Comparison of ENCODE assay signal across 37 cellular contexts in genomic region chr11:48207881-48208280, GRCh38. TPM values are rescaled to one million over a fixed set of nuclear protein-coding genes. Genes with fewer than 3 reads are reported as not detected.
"Had no signal": no experiment of that assay in that cellular context is flagged by ENCODE, and none has a peak within 500 bp of the region (broad histone marks: within the 10 kb centered on the region; RNA-seq: fewer than 3 reads in every experiment).

No MANE protein-coding gene starts in this region.

- H3K27me3 ChIP-seq: adrenal gland, body of pancreas, brain microvascular endothelial cell, breast epithelium had no signal

- H3K4me3 ChIP-seq: adrenal gland, body of pancreas, breast epithelium had no signal

- H3K36me3 ChIP-seq: adrenal gland, brain microvascular endothelial cell, breast epithelium had no signal

- DNase-seq: activated B cell treated with CpG ODN at 0.5 μM for 24 hours; activated CD4-positive, alpha-beta memory T cell treated with anti-CD3 and anti-CD28 coated beads for 36 hours; activated CD4-positive, alpha-beta T cell treated with anti-CD3 and anti-CD28 coated beads for 4 hours; activated CD4-positive, alpha-beta T cell treated with anti-CD3 and anti-CD28 coated beads, Interleukin-2, amount 10 ng/mL, durations not matched to agents 24 days and 14 days; activated CD4-positive, alpha-beta T cell treated with anti-CD3 and anti-CD28 coated beads, Interleukin-2, amount 50 U/mL, for 1 hour; activated CD4-positive, alpha-beta T cell treated with anti-CD3 and anti-CD28 coated beads, Interleukin-2, amount 50 U/mL, for 4 hours; activated CD4-positive, CD25-positive, alpha-beta regulatory T cell treated with anti-CD3 and anti-CD28 coated beads, Interleukin-2, amount 50 U/mL, for 72 hours; activated CD8-positive, alpha-beta memory T cell treated with anti-CD3 and anti-CD28 coated beads, Interleukin-2, amount 50 U/mL, for 4 hours; activated CD8-positive, alpha-beta T cell treated with anti-CD3 and anti-CD28 coated beads for 36 hours; activated effector memory CD4-positive, alpha-beta T cell treated with anti-CD3 and anti-CD28 coated beads, Interleukin-2, amount 50 U/mL, for 16 hours; activated gamma-delta T cell treated with Interleukin-2 at 50 U/mL for 16 hours; activated naive CD4-positive, alpha-beta T cell; activated naive CD4-positive, alpha-beta T cell treated with anti-CD3 and anti-CD28 coated beads for 36 hours; activated naive CD4-positive, alpha-beta T cell treated with anti-CD3 and anti-CD28 coated beads, Interleukin-2, amount 50 U/mL, for 16 hours; activated naive CD8-positive, alpha-beta T cell treated with anti-CD3 and anti-CD28 coated beads for 36 hours; activated T-cell treated with anti-CD3 and anti-CD28 coated beads for 4 hours; activated T-cell treated with anti-CD3 and anti-CD28 coated beads, Interleukin-2, amount 50 U/mL, for 1 hour; activated T-cell treated with anti-CD3 and anti-CD28 coated beads, Interleukin-2, amount 50 U/mL, for 4 hours; activated T-cell treated with anti-CD3 and anti-CD28 coated beads, Interleukin-2, amount 50 U/mL, for 72 hours; adrenal gland; amniotic stem cell; aorta; body of pancreas; brain microvascular endothelial cell; central memory CD4-positive, alpha-beta T cell; T-helper 2 cell; T-helper 9 cell had no signal

- ATAC-seq: activated CD8-positive, alpha-beta T cell treated with anti-CD3 and anti-CD28 coated beads for 36 hours; activated naive CD4-positive, alpha-beta T cell treated with anti-CD3 and anti-CD28 coated beads, Interleukin-2, amount 50 U/mL, for 72 hours; activated T-cell treated with anti-CD3 and anti-CD28 coated beads, Interleukin-2, amount 50 U/mL, for 4 hours; activated T-cell treated with anti-CD3 and anti-CD28 coated beads, Interleukin-2, amount 50 U/mL, for 72 hours; activated T-helper 17 cell treated with anti-CD3 and anti-CD28 coated beads, Interleukin-2, amount 50 U/mL, for 72 hours; body of pancreas had no signal

- FAIRE-seq: astrocyte, TTC549 had no signal

- H3K27ac ChIP-seq: adrenal gland, body of pancreas, brain microvascular endothelial cell, breast epithelium, VCaP had no signal

- H3K9me3 ChIP-seq: adrenal gland, body of pancreas, breast epithelium had no signal

- H3K4me1 ChIP-seq: adrenal gland, body of pancreas, breast epithelium had no signal

RNA-seq across cellular contexts. Expression of gene OR4B1, which starts 8.7 kb away (rescaled TPM):
- total RNA-seq: activated B cell treated with CpG ODN at 0.5 μM for 24 hours; activated CD4-positive, alpha-beta memory T cell treated with anti-CD3 and anti-CD28 coated beads for 36 hours; activated CD4-positive, alpha-beta T cell treated with anti-CD3 and anti-CD28 coated beads, Interleukin-2, amount 10 ng/mL, durations not matched to agents 24 days and 14 days; activated CD8-positive, alpha-beta memory T cell treated with anti-CD3 and anti-CD28 coated beads for 36 hours; activated CD8-positive, alpha-beta T cell treated with anti-CD3 and anti-CD28 coated beads for 36 hours; activated naive CD4-positive, alpha-beta T cell treated with anti-CD3 and anti-CD28 coated beads for 36 hours; activated naive CD4-positive, alpha-beta T cell treated with anti-CD3 and anti-CD28 coated beads, Interleukin-2, amount 50 U/mL, for 72 hours; activated naive CD8-positive, alpha-beta T cell treated with anti-CD3 and anti-CD28 coated beads for 36 hours; activated T-cell treated with anti-CD3 and anti-CD28 coated beads, Interleukin-2, amount 50 U/mL, for 4 hours; activated T-cell treated with anti-CD3 and anti-CD28 coated beads, Interleukin-2, amount 50 U/mL, for 72 hours; activated T-helper 1 cell treated with anti-CD3 and anti-CD28 coated beads, Interleukin-12 subunit alpha, Interleukin-12 subunit beta, Interleukin-2, Interleukin-4 antibody, amounts not matched to agents 30 ng/mL and 10 ng/mL and 1 ng/mL, durations not matched to agents 14 hours and 24 hours and 36 hours; activated T-helper 17 cell treated with anti-CD3 and anti-CD28 coated beads, Interleukin-2, amount 50 U/mL, for 72 hours; adrenal gland; aorta; astrocyte; body of pancreas; breast epithelium; cardiac septum; cerebellum had no signal
- polyA plus RNA-seq: adrenal gland, aorta had no signal

RNA-seq across cellular contexts. Expression of gene OR4X2, which starts 37.0 kb away (rescaled TPM):
- total RNA-seq: activated B cell treated with CpG ODN at 0.5 μM for 24 hours; activated CD4-positive, alpha-beta memory T cell treated with anti-CD3 and anti-CD28 coated beads for 36 hours; activated CD4-positive, alpha-beta T cell treated with anti-CD3 and anti-CD28 coated beads, Interleukin-2, amount 10 ng/mL, durations not matched to agents 24 days and 14 days; activated CD8-positive, alpha-beta memory T cell treated with anti-CD3 and anti-CD28 coated beads for 36 hours; activated CD8-positive, alpha-beta T cell treated with anti-CD3 and anti-CD28 coated beads for 36 hours; activated naive CD4-positive, alpha-beta T cell treated with anti-CD3 and anti-CD28 coated beads for 36 hours; activated naive CD4-positive, alpha-beta T cell treated with anti-CD3 and anti-CD28 coated beads, Interleukin-2, amount 50 U/mL, for 72 hours; activated naive CD8-positive, alpha-beta T cell treated with anti-CD3 and anti-CD28 coated beads for 36 hours; activated T-cell treated with anti-CD3 and anti-CD28 coated beads, Interleukin-2, amount 50 U/mL, for 4 hours; activated T-cell treated with anti-CD3 and anti-CD28 coated beads, Interleukin-2, amount 50 U/mL, for 72 hours; activated T-helper 1 cell treated with anti-CD3 and anti-CD28 coated beads, Interleukin-12 subunit alpha, Interleukin-12 subunit beta, Interleukin-2, Interleukin-4 antibody, amounts not matched to agents 30 ng/mL and 10 ng/mL and 1 ng/mL, durations not matched to agents 14 hours and 24 hours and 36 hours; activated T-helper 17 cell treated with anti-CD3 and anti-CD28 coated beads, Interleukin-2, amount 50 U/mL, for 72 hours; adrenal gland; aorta; astrocyte; body of pancreas; breast epithelium; cardiac septum; cerebellum had no signal
- polyA plus RNA-seq: adrenal gland, aorta had no signal

RNA-seq across cellular contexts. Expression of gene OR4X1, which starts 55.8 kb away (rescaled TPM):
- total RNA-seq: activated B cell treated with CpG ODN at 0.5 μM for 24 hours; activated CD4-positive, alpha-beta memory T cell treated with anti-CD3 and anti-CD28 coated beads for 36 hours; activated CD4-positive, alpha-beta T cell treated with anti-CD3 and anti-CD28 coated beads, Interleukin-2, amount 10 ng/mL, durations not matched to agents 24 days and 14 days; activated CD8-positive, alpha-beta memory T cell treated with anti-CD3 and anti-CD28 coated beads for 36 hours; activated CD8-positive, alpha-beta T cell treated with anti-CD3 and anti-CD28 coated beads for 36 hours; activated naive CD4-positive, alpha-beta T cell treated with anti-CD3 and anti-CD28 coated beads for 36 hours; activated naive CD4-positive, alpha-beta T cell treated with anti-CD3 and anti-CD28 coated beads, Interleukin-2, amount 50 U/mL, for 72 hours; activated naive CD8-positive, alpha-beta T cell treated with anti-CD3 and anti-CD28 coated beads for 36 hours; activated T-cell treated with anti-CD3 and anti-CD28 coated beads, Interleukin-2, amount 50 U/mL, for 4 hours; activated T-cell treated with anti-CD3 and anti-CD28 coated beads, Interleukin-2, amount 50 U/mL, for 72 hours; activated T-helper 1 cell treated with anti-CD3 and anti-CD28 coated beads, Interleukin-12 subunit alpha, Interleukin-12 subunit beta, Interleukin-2, Interleukin-4 antibody, amounts not matched to agents 30 ng/mL and 10 ng/mL and 1 ng/mL, durations not matched to agents 14 hours and 24 hours and 36 hours; activated T-helper 17 cell treated with anti-CD3 and anti-CD28 coated beads, Interleukin-2, amount 50 U/mL, for 72 hours; adrenal gland; aorta; astrocyte; body of pancreas; breast epithelium; cardiac septum; cerebellum had no signal
- polyA plus RNA-seq: adrenal gland, aorta had no signal
